In genomic region chr1:226187380-226187779, GRCh38 we compare ENCODE assay signal across 8 cellular contexts. TPM values are rescaled to one million over a fixed set of nuclear protein-coding genes. Genes with fewer than 3 reads are reported as not detected.
A peak's percentile ranks its signal among the peaks of the same experiment; 100 is the strongest.
DNase-seq lines count a peak whose midpoint lies in the region; ATAC-seq, FAIRE-seq and TF ChIP-seq lines count a peak whose summit lies in the region.

No MANE protein-coding gene starts in this region.

- ATAC-seq in HG03432 (IDR thresholded peaks at IDR 0.05; ENCODE audit: unreplicated experiment) = no peak
- ATAC-seq in GM21515 (IDR thresholded peaks at IDR 0.05; ENCODE audit: unreplicated experiment) = no peak

- H3K9ac ChIP-seq in KMS-11 = no peak overlapping the region; the same call in 1 of the 2 replicates

- H3K4me1 Mint-ChIP-seq in nephron = peaks cover 30% of the 10 kb centered on the region

- H3K27ac ChIP-seq in KMS-11 (no peak overlapping the region), coronary artery (no peak overlapping the region)

- TF ChIP-seq CTCF in BJ (IDR thresholded peaks at IDR 0.05; ENCODE audit: insufficient read depth, low read depth, low read length) (no peak), KMS-11 (conservative IDR thresholded peaks at IDR 0.05; ENCODE audit: low read depth, low read length) (no peak), coronary artery (IDR thresholded peaks at IDR 0.05) (no peak), nephron (IDR thresholded peaks at IDR 0.05; ENCODE audit: unreplicated experiment in 3 of 3) (no peak), D721Med (IDR thresholded peaks at IDR 0.05; ENCODE audit: insufficient read depth, missing control alignments) (no peak)

- peaks cover 3% of the 10 kb centered on the region for H3K27me3 Mint-ChIP-seq in nephron (ENCODE audit: low read depth)

- H3K79me2 ChIP-seq in KMS-11 (ENCODE audit: insufficient read depth, low read depth) = peaks cover 44% of the 10 kb centered on the region

- CTCF ChIA-PET in BJ (lab: Yijun Ruan, JAX) = interaction anchor here (0.8 kb wide), 1 partner anchor 10 kb away, joined by 3 read pairs; no protein-coding TSS in a partner anchor

- POLR2A ChIA-PET in BJ (lab: Charles Lee) = no interaction called here

- peak overlapping the region; percentile 88 for H3K4me2 ChIP-seq in KMS-11

- H3K4me3 ChIP-seq in BJ (ENCODE audit: low read depth, low read length) = peak overlapping the region; percentile 85; the same call in 1 of the 2 replicates
- peak overlapping the region; percentile 88 for H3K4me3 ChIP-seq in KMS-11 (IDR thresholded peaks at IDR 0.05; ENCODE audit: insufficient read depth, low read depth, low read length)
- H3K4me3 ChIP-seq in coronary artery = peak overlapping the region; percentile 99

- peak overlapping the region; percentile 86 to 98 (median 96) for H3K27ac Mint-ChIP-seq in nephron

- peaks cover 33% of the 10 kb centered on the region for H3K4me1 ChIP-seq in KMS-11 (ENCODE audit: low read depth, poor library complexity, severe bottlenecking)

- peak overlapping the region; percentile 94 to 98 (median 98) for H3K4me3 Mint-ChIP-seq in nephron

- H2AFZ ChIP-seq in KMS-11 (ENCODE audit: low read depth) = peak overlapping the region; percentile 95

- no peaks in the 10 kb centered on the region; the same call in 1 of the 2 replicates for H3K36me3 ChIP-seq in BJ (ENCODE audit: control insufficient read depth, insufficient read depth, low read length)
- 0 out of 2 replicates have a peak, but pooled peaks cover 6% of the 10 kb centered on the region for H3K36me3 ChIP-seq in KMS-11 (ENCODE audit: insufficient read depth)

- peaks cover 9% of the 10 kb centered on the region; the same call in 1 of the 2 replicates for H4K20me1 ChIP-seq in KMS-11 (ENCODE audit: insufficient read depth)

- no peak for FAIRE-seq in D721Med (lab: Jason Lieb, UNC)

- H3K27me3 ChIP-seq in BJ (ENCODE audit: control insufficient read depth, insufficient read depth, low read length) (no peaks in the 10 kb centered on the region), KMS-11 (ENCODE audit: insufficient read depth, low read depth) (no peaks in the 10 kb centered on the region)

- H3K9me3 Mint-ChIP-seq in nephron = no peaks in the 10 kb centered on the region

- H3K36me3 Mint-ChIP-seq in nephron (ENCODE audit: low read depth) = peaks cover 9% of the 10 kb centered on the region

- no peak for DNase-seq in BJ (ENCODE audit: low read depth)
- DNase-seq in coronary artery (ENCODE audit: low spot score) = no peak
- no peak for DNase-seq in D721Med (ENCODE audit: insufficient read length, low spot score)
- no peak for DNase-seq in cerebellar cortex (ENCODE audit: low spot score)

RNA-seq across cellular contexts. Expression of gene ACBD3, which starts 0.8 kb away (rescaled TPM):
- polyA plus RNA-seq in BJ (2011; rRNA removed) = 22.8 and 39.5 TPM in 2 replicates
- polyA minus RNA-seq in BJ (2011; rRNA and poly(A)+ RNA removed) = 17.2 and 18.3 TPM in 2 replicates

RNA-seq across cellular contexts. Expression of gene MIXL1, which starts 36.1 kb away (rescaled TPM):
- polyA plus RNA-seq in BJ (2011; rRNA removed) = 0.07 and 0.09 TPM in 2 replicates
- not detected in 2 replicates for polyA minus RNA-seq in BJ (2011; rRNA and poly(A)+ RNA removed)
